ENCODE assay signal across 9 cellular contexts in genomic region chr2:85255813-85256581, GRCh38.
DNase-seq lines count a peak whose midpoint lies in the region; ATAC-seq and TF ChIP-seq lines count a peak whose summit lies in the region.
"Had no signal": no experiment of that assay in that cellular context is flagged by ENCODE, and none has a peak within 500 bp of the region (broad histone marks: within the 10 kb centered on the region; RNA-seq: fewer than 3 reads in every experiment).

No MANE protein-coding gene starts in this region.

- no peak for DNase-seq in Right ventricle myocardium superior
- no peak for DNase-seq in cardiac septum (ENCODE audit: low spot score)
- no peak for DNase-seq in esophagus squamous epithelium (lab: John Stamatoyannopoulos, UW)
- no peak for DNase-seq in colonic mucosa
- no peak for DNase-seq in activated naive CD4-positive, alpha-beta T cell treated with anti-CD3 and anti-CD28 coated beads, Interleukin-2, amount 50 U/mL, for 16 hours
- no peak for DNase-seq in OCI-LY7 (ENCODE audit: low spot score)
- DNase-seq: occipital lobe had no signal

- no peak overlapping the region for H3K4me2 ChIP-seq in OCI-LY7 (ENCODE audit: low read length)

- no peaks in the 10 kb centered on the region for H3K79me2 ChIP-seq in OCI-LY7 (ENCODE audit: insufficient read depth, low read depth, low read length)

- H3K27ac ChIP-seq in esophagus squamous epithelium (peak overlapping the region in 3 of 4 donors; percentile 56 to 78 (median 67)), muscle layer of duodenum (ENCODE audit: low read length) (peak overlapping the region; percentile 18), colonic mucosa (no peak overlapping the region), OCI-LY7 (ENCODE audit: low read depth, low read length, poor library complexity, severe bottlenecking) (no peak overlapping the region)

- CTCF ChIA-PET in OCI-LY7 (lab: Charles Lee; ENCODE audit: unreplicated experiment) = no interaction called here

- intact Hi-C loops in Right ventricle myocardium superior (cut with DNase I) (no loop called here), cardiac septum (cut with DNase I) (no loop called here), esophagus squamous epithelium (cut with DNase I) (no loop called here), colonic mucosa (cut with DNase I) (no loop called here), OCI-LY7 (cut with micrococcal nuclease; ENCODE audit: unreplicated experiment) (no loop called here)

- WGBS in esophagus squamous epithelium, 2 donors = 13 to 26% methylated on average over 14 to 19 of the region's 23 CpGs

- H3K9ac ChIP-seq in colonic mucosa (ENCODE audit: low read depth in 2 of 2, low read length in 2 of 2) = no peak overlapping the region

- H3K4me3 ChIP-seq in esophagus squamous epithelium (peak overlapping the region in 2 of 4 donors; percentile 14 to 41), muscle layer of duodenum (ENCODE audit: low read depth in 1 of 2, low read length in 2 of 2) (peak overlapping the region; percentile 33 to 54), colonic mucosa (no peak overlapping the region), OCI-LY7 (ENCODE audit: low read depth, low read length, poor library complexity, severe bottlenecking) (no peak overlapping the region)

- H3K36me3 ChIP-seq in esophagus squamous epithelium (no peaks in the 10 kb centered on the region), muscle layer of duodenum (ENCODE audit: control insufficient read depth in 1 of 2, insufficient read depth in 2 of 2, low read length in 2 of 2) (no peaks in the 10 kb centered on the region), colonic mucosa (no peaks in the 10 kb centered on the region), OCI-LY7 (ENCODE audit: insufficient read depth, low read length) (no peaks in the 10 kb centered on the region)

- H3K4me1 ChIP-seq in esophagus squamous epithelium (peaks cover 12 to 72% (median 42%) of the 10 kb centered on the region in 3 donors), muscle layer of duodenum (ENCODE audit: control insufficient read depth in 1 of 2, insufficient read depth in 2 of 2, low read length in 2 of 2) (peaks cover 10 to 61% of the 10 kb centered on the region in 2 donors), colonic mucosa (no peaks in the 10 kb centered on the region), OCI-LY7 (ENCODE audit: insufficient read depth, low read length, poor library complexity, severe bottlenecking) (no peaks in the 10 kb centered on the region)

- no TSS peak for BruUV-seq in OCI-LY7 (replicated peaks; lab: Mats Ljungman, UMichigan)

- TF ChIP-seq CTCF in esophagus squamous epithelium (IDR thresholded peaks at IDR 0.05) (no peak), colonic mucosa (IDR thresholded peaks at IDR 0.05) (no peak), OCI-LY7 (conservative IDR thresholded peaks at IDR 0.05; ENCODE audit: low read length) (no peak)

- H4K20me1 ChIP-seq in OCI-LY7 (ENCODE audit: insufficient read depth, low read length) = no peaks in the 10 kb centered on the region

- no peak overlapping the region for H2AFZ ChIP-seq in OCI-LY7 (ENCODE audit: low read length)

- POLR2A ChIA-PET in OCI-LY7 (lab: Charles Lee) = interaction anchor here (0.6 kb wide), 1 partner anchor 261 kb away, joined by 3 read pairs; no protein-coding TSS in a partner anchor

- no peaks in the 10 kb centered on the region for H3K27me3 ChIP-seq in esophagus squamous epithelium
- no peaks in the 10 kb centered on the region for H3K27me3 ChIP-seq in muscle layer of duodenum (ENCODE audit: low read depth, low read length)
- no peaks in the 10 kb centered on the region for H3K27me3 ChIP-seq in colonic mucosa

- TF ChIP-seq POLR2A in esophagus squamous epithelium (IDR thresholded peaks at IDR 0.05) = no peak

- H3K9me3 ChIP-seq in esophagus squamous epithelium (no peaks in the 10 kb centered on the region), muscle layer of duodenum (ENCODE audit: control insufficient read depth in 1 of 2, low read length in 2 of 2) (no peaks in the 10 kb centered on the region), colonic mucosa (no peaks in the 10 kb centered on the region), OCI-LY7 (ENCODE audit: low read length) (no peaks in the 10 kb centered on the region)

- ATAC-seq in Right ventricle myocardium superior (ENCODE audit: poor library complexity) (peak; percentile 22), GM19324 (IDR thresholded peaks at IDR 0.05; ENCODE audit: low FRiP score, unreplicated experiment) (no peak)

- H3K9me2 ChIP-seq in OCI-LY7 (ENCODE audit: insufficient read depth, low read length) = no peaks in the 10 kb centered on the region

Comparison
In these comparisons a context has a peak if more than half of its experiments do, and no peak if none do; other contexts are left out.
1. H3K27ac ChIP-seq: peak in esophagus squamous epithelium (3 of 4) and muscle layer of duodenum (single experiment); none in colonic mucosa (single experiment) and OCI-LY7 (single experiment).
2. H3K4me3 ChIP-seq: peak in muscle layer of duodenum (2 of 2); none in colonic mucosa (single experiment) and OCI-LY7 (single experiment).